ENCODE assay signal across 8 cellular contexts in the genomic region with DNA sequence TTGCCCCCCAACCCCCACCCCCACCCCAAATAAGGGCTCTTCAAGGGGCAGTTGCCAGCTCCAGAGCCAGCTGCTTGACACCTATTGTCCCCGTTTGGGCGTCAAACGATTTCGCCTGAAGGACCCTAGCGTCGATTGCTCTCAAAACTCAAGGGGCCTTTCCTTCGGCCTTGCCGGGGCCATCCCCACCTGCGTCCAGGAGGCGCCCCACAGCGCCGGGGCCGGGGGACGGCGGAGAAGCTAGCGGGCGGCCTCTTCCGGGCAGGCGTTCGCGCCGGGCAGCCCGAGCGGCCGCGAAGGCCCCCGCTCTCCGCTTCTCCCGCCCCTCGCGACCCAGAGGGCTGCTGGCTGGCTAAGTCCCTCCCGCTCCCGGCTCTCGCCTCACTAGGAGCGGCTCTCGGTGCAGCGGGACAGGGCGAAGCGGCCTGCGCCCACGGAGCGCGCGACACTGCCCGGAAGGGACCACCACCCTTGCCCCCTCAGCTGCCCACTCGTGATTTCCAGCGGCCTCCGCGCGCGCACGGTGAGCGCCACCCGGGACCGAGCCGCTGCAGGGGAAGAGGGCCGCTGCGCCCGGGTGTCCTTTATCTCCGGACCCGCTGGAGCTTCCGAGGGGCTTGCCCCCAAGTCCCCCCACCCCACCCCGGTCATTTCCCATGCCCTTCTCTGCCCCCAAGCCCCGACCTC. TPM values are rescaled to one million over a fixed set of nuclear protein-coding genes. Genes with fewer than 3 reads are reported as not detected.
A peak's percentile ranks its signal among the peaks of the same experiment; 100 is the strongest.
DNase-seq lines count a peak whose midpoint lies in the region; ATAC-seq and TF ChIP-seq lines count a peak whose summit lies in the region.

A gene with protein sequence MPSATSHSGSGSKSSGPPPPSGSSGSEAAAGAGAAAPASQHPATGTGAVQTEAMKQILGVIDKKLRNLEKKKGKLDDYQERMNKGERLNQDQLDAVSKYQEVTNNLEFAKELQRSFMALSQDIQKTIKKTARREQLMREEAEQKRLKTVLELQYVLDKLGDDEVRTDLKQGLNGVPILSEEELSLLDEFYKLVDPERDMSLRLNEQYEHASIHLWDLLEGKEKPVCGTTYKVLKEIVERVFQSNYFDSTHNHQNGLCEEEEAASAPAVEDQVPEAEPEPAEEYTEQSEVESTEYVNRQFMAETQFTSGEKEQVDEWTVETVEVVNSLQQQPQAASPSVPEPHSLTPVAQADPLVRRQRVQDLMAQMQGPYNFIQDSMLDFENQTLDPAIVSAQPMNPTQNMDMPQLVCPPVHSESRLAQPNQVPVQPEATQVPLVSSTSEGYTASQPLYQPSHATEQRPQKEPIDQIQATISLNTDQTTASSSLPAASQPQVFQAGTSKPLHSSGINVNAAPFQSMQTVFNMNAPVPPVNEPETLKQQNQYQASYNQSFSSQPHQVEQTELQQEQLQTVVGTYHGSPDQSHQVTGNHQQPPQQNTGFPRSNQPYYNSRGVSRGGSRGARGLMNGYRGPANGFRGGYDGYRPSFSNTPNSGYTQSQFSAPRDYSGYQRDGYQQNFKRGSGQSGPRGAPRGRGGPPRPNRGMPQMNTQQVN (plus strand): TSS at position 383 of the 687 bp plus-strand sequence. CDS start 690 bp downstream, outside the sequence.

- H3K4me1 ChIP-seq in GM23248 (ENCODE audit: insufficient read depth) (peaks cover 31% of the 10 kb centered on the region), fibroblast of lung (ENCODE audit: control insufficient read depth, extremely low read depth, insufficient read depth, low read length) (peaks cover 3% of the 10 kb centered on the region)
- H3K4me1 ChIP-seq in naive thymus-derived CD4-positive, alpha-beta T cell (ENCODE audit: control insufficient read depth in 2 of 2, insufficient read depth in 2 of 2, low read length in 2 of 2) = peaks cover 21 to 27% of the 10 kb centered on the region in 2 donors

- H3K27ac Mint-ChIP-seq in activated T-helper 1 cell treated with anti-CD3 and anti-CD28 coated beads, Interleukin-12 subunit alpha, Interleukin-12 subunit beta, Interleukin-2, Interleukin-4 antibody, amounts not matched to agents 30 ng/mL and 10 ng/mL and 1 ng/mL, durations not matched to agents 14 hours and 24 hours and 36 hours = peak within 1 kb of the TSS; percentile 97
- H3K27ac Mint-ChIP-seq in naive thymus-derived CD4-positive, alpha-beta T cell = peak within 1 kb of the TSS; percentile 94 to 99 (median 97)
- H3K27ac Mint-ChIP-seq in stimulated activated memory B cell treated with anti-CD40 and anti-IgM and Interleukin-4, amounts not matched to agents 10 μg/mL and 1 μg/mL and 100 μg/mL, for 72 hours = peak within 1 kb of the TSS; percentile 95

- no peaks in the 10 kb centered on the region for H3K27me3 ChIP-seq in GM23248 (replicated peaks; ENCODE audit: insufficient read depth)
- H3K27me3 ChIP-seq in fibroblast of lung (ENCODE audit: control insufficient read depth, insufficient read depth, low read length) = no peaks in the 10 kb centered on the region
- H3K27me3 ChIP-seq in naive thymus-derived CD4-positive, alpha-beta T cell (ENCODE audit: control insufficient read depth in 2 of 2, insufficient read depth in 2 of 2, low read length in 2 of 2) = no peaks in the 10 kb centered on the region

- peak within 1 kb of the TSS; percentile 99 for H3K4me3 Mint-ChIP-seq in activated T-helper 1 cell treated with anti-CD3 and anti-CD28 coated beads, Interleukin-12 subunit alpha, Interleukin-12 subunit beta, Interleukin-2, Interleukin-4 antibody, amounts not matched to agents 30 ng/mL and 10 ng/mL and 1 ng/mL, durations not matched to agents 14 hours and 24 hours and 36 hours
- peak within 1 kb of the TSS; percentile 94 to 99 (median 98) for H3K4me3 Mint-ChIP-seq in naive thymus-derived CD4-positive, alpha-beta T cell
- H3K4me3 Mint-ChIP-seq in stimulated activated memory B cell treated with anti-CD40 and anti-IgM and Interleukin-4, amounts not matched to agents 10 μg/mL and 1 μg/mL and 100 μg/mL, for 72 hours = peak within 1 kb of the TSS; percentile 99

- H3K27ac ChIP-seq in GM23248 (peak within 1 kb of the TSS; percentile 99), fibroblast of lung (ENCODE audit: insufficient read depth, low read length) (peak within 1 kb of the TSS; percentile 98)
- H3K27ac ChIP-seq in naive thymus-derived CD4-positive, alpha-beta T cell (ENCODE audit: low read depth, low read length) = peak within 1 kb of the TSS; percentile 99

- no peaks in the 10 kb centered on the region for H3K9me3 Mint-ChIP-seq in activated T-helper 1 cell treated with anti-CD3 and anti-CD28 coated beads, Interleukin-12 subunit alpha, Interleukin-12 subunit beta, Interleukin-2, Interleukin-4 antibody, amounts not matched to agents 30 ng/mL and 10 ng/mL and 1 ng/mL, durations not matched to agents 14 hours and 24 hours and 36 hours
- H3K9me3 Mint-ChIP-seq in naive thymus-derived CD4-positive, alpha-beta T cell = peaks cover 0 to 5% (median 0%) of the 10 kb centered on the region in 11 donors
- no peaks in the 10 kb centered on the region for H3K9me3 Mint-ChIP-seq in stimulated activated memory B cell treated with anti-CD40 and anti-IgM and Interleukin-4, amounts not matched to agents 10 μg/mL and 1 μg/mL and 100 μg/mL, for 72 hours

- DNase-seq in DMS79 (lab: John Stamatoyannopoulos, UW) (peak; percentile 93), GM23248 (peak; percentile 95), LHCN-M2 (ENCODE audit: low read depth) (peak; percentile 91), RPMI7951 (ENCODE audit: low read depth) (peak; percentile 87), fibroblast of lung (ENCODE audit: low read depth in 2 of 2) (peak; percentile 84 to 88)
- DNase-seq in activated T-helper 1 cell treated with anti-CD3 and anti-CD28 coated beads, Interleukin-12 subunit alpha, Interleukin-12 subunit beta, Interleukin-2, Interleukin-4 antibody, amounts not matched to agents 30 ng/mL and 10 ng/mL and 1 ng/mL, durations not matched to agents 14 hours and 24 hours and 36 hours (ENCODE audit: low spot score) = peak; percentile 80
- DNase-seq in naive thymus-derived CD4-positive, alpha-beta T cell = peak; percentile 78 to 92 (median 89)

- peak within 1 kb of the TSS; percentile 89 for H2AFZ ChIP-seq in GM23248
- peak within 1 kb of the TSS; percentile 57 for H2AFZ ChIP-seq in fibroblast of lung (ENCODE audit: low read length)

- in situ Hi-C loops in GM23248 (cut with MboI) = no loop called here

- H3K4me2 ChIP-seq in GM23248 (ENCODE audit: unreplicated experiment) (peak within 1 kb of the TSS; percentile 99), fibroblast of lung (ENCODE audit: extremely low read depth, insufficient read depth, low read length) (peak within 1 kb of the TSS; percentile 90)

- H3K9me3 ChIP-seq in GM23248 (ENCODE audit: low read depth) = no peaks in the 10 kb centered on the region
- no peaks in the 10 kb centered on the region for H3K9me3 ChIP-seq in fibroblast of lung (ENCODE audit: control insufficient read depth, insufficient read depth, low read depth, low read length)
- no peaks in the 10 kb centered on the region for H3K9me3 ChIP-seq in naive thymus-derived CD4-positive, alpha-beta T cell (ENCODE audit: control insufficient read depth in 2 of 3, low read length in 3 of 3)

- H3K79me2 ChIP-seq in GM23248 (ENCODE audit: insufficient read depth) = peaks cover 44% of the 10 kb centered on the region
- peaks cover 44% of the 10 kb centered on the region for H3K79me2 ChIP-seq in fibroblast of lung (ENCODE audit: control insufficient read depth, insufficient read depth, low read length)

- TF ChIP-seq CTCF in fibroblast of lung (conservative IDR thresholded peaks at IDR 0.05 in 1 of 2, IDR thresholded peaks at IDR 0.05 in 1 of 2; ENCODE audit: low read depth in 1 of 2, low read length in 2 of 2) = no peak

- peak; percentile 87 for ATAC-seq in naive thymus-derived CD4-positive, alpha-beta T cell
- peak; percentile 87 for ATAC-seq in stimulated activated memory B cell treated with anti-CD40 and anti-IgM and Interleukin-4, amounts not matched to agents 10 μg/mL and 1 μg/mL and 100 μg/mL, for 72 hours

- no peaks in the 10 kb centered on the region for H3K27me3 Mint-ChIP-seq in activated T-helper 1 cell treated with anti-CD3 and anti-CD28 coated beads, Interleukin-12 subunit alpha, Interleukin-12 subunit beta, Interleukin-2, Interleukin-4 antibody, amounts not matched to agents 30 ng/mL and 10 ng/mL and 1 ng/mL, durations not matched to agents 14 hours and 24 hours and 36 hours (ENCODE audit: insufficient read depth)
- peaks cover 0 to 6% (median 0%) of the 10 kb centered on the region in 5 donors for H3K27me3 Mint-ChIP-seq in naive thymus-derived CD4-positive, alpha-beta T cell
- no peaks in the 10 kb centered on the region for H3K27me3 Mint-ChIP-seq in stimulated activated memory B cell treated with anti-CD40 and anti-IgM and Interleukin-4, amounts not matched to agents 10 μg/mL and 1 μg/mL and 100 μg/mL, for 72 hours

- intact Hi-C loops in activated T-helper 1 cell treated with anti-CD3 and anti-CD28 coated beads, Interleukin-12 subunit alpha, Interleukin-12 subunit beta, Interleukin-2, Interleukin-4 antibody, amounts not matched to agents 30 ng/mL and 10 ng/mL and 1 ng/mL, durations not matched to agents 14 hours and 24 hours and 36 hours (cut with micrococcal nuclease) = loop anchor here (1.0 to 10.0 kb wide), 14 partner anchors 54 to 1613 kb away; a partner anchor contains a TSS
- intact Hi-C loops in naive thymus-derived CD4-positive, alpha-beta T cell (cut with micrococcal nuclease) = loop anchor here (1.0 to 10.0 kb wide), 24 partner anchors 17 to 1611 kb away; a partner anchor contains a TSS

- WGBS in GM23248 (ENCODE audit: low coverage in 1 of 2, low lambda C conversion rate in 2 of 2, missing lambda C conversion rate in 2 of 2), 2 experiments = 1 to 3% methylated on average over 26 to 52 of the region's 64 CpGs

- H3F3A ChIP-seq in GM23248 (ENCODE audit: insufficient read depth) = peaks cover 37% of the 10 kb centered on the region

- no peaks in the 10 kb centered on the region for H3K9me2 ChIP-seq in GM23248 (ENCODE audit: insufficient read depth)

- H3K4me3 ChIP-seq in GM23248 (peak within 1 kb of the TSS; percentile 99), fibroblast of lung (replicated peaks in 1 of 4; ENCODE audit: control extremely low read depth in 1 of 4, insufficient read depth in 1 of 4, low read depth in 3 of 4, low read length in 4 of 4) (peak within 1 kb of the TSS; percentile 71 to 89 (median 78))
- H3K4me3 ChIP-seq in naive thymus-derived CD4-positive, alpha-beta T cell (ENCODE audit: low read length) = peak within 1 kb of the TSS; percentile 95

- CTCF ChIA-PET in naive thymus-derived CD4-positive, alpha-beta T cell (lab: Charles Lee) = interaction anchor here (1.5 kb wide), 1 partner anchor 55 kb away, joined by 6 read pairs; no protein-coding TSS in a partner anchor

- POLR2A ChIA-PET in naive thymus-derived CD4-positive, alpha-beta T cell (lab: Charles Lee) = interaction anchor here (0.7 to 7.3 kb wide), 12 partner anchors 12 to 1290 kb away, joined by 3 to 102 read pairs (median 4); a partner anchor contains a TSS

- peaks cover 16% of the 10 kb centered on the region for H3K36me3 Mint-ChIP-seq in activated T-helper 1 cell treated with anti-CD3 and anti-CD28 coated beads, Interleukin-12 subunit alpha, Interleukin-12 subunit beta, Interleukin-2, Interleukin-4 antibody, amounts not matched to agents 30 ng/mL and 10 ng/mL and 1 ng/mL, durations not matched to agents 14 hours and 24 hours and 36 hours (ENCODE audit: low read depth)
- peaks cover 3 to 13% (median 5%) of the 10 kb centered on the region in 5 donors for H3K36me3 Mint-ChIP-seq in naive thymus-derived CD4-positive, alpha-beta T cell
- H3K36me3 Mint-ChIP-seq in stimulated activated memory B cell treated with anti-CD40 and anti-IgM and Interleukin-4, amounts not matched to agents 10 μg/mL and 1 μg/mL and 100 μg/mL, for 72 hours = peaks cover 14% of the 10 kb centered on the region

- H3K36me3 ChIP-seq in GM23248 (ENCODE audit: low read depth) (peaks cover 17% of the 10 kb centered on the region), fibroblast of lung (ENCODE audit: control insufficient read depth, insufficient read depth, low read length) (peaks cover 2% of the 10 kb centered on the region)
- peaks cover 0 to 15% (median 4%) of the 10 kb centered on the region in 3 experiments for H3K36me3 ChIP-seq in naive thymus-derived CD4-positive, alpha-beta T cell (ENCODE audit: control insufficient read depth in 2 of 3, insufficient read depth in 3 of 3, low read length in 3 of 3)

- peaks cover 8% of the 10 kb centered on the region for H3K4me1 Mint-ChIP-seq in activated T-helper 1 cell treated with anti-CD3 and anti-CD28 coated beads, Interleukin-12 subunit alpha, Interleukin-12 subunit beta, Interleukin-2, Interleukin-4 antibody, amounts not matched to agents 30 ng/mL and 10 ng/mL and 1 ng/mL, durations not matched to agents 14 hours and 24 hours and 36 hours (ENCODE audit: low read depth)
- H3K4me1 Mint-ChIP-seq in naive thymus-derived CD4-positive, alpha-beta T cell = peaks cover 3 to 42% (median 30%) of the 10 kb centered on the region in 7 donors
- peaks cover 25% of the 10 kb centered on the region for H3K4me1 Mint-ChIP-seq in stimulated activated memory B cell treated with anti-CD40 and anti-IgM and Interleukin-4, amounts not matched to agents 10 μg/mL and 1 μg/mL and 100 μg/mL, for 72 hours

- H3K9ac ChIP-seq in GM23248 = peak within 1 kb of the TSS; percentile 98
- H3K9ac ChIP-seq in fibroblast of lung (ENCODE audit: insufficient read depth, low read length) = peak within 1 kb of the TSS; percentile 99

- peaks cover 5% of the 10 kb centered on the region; the same call in 1 of the 2 replicates for H4K20me1 ChIP-seq in GM23248 (ENCODE audit: insufficient read depth)
- peaks cover 5% of the 10 kb centered on the region for H4K20me1 ChIP-seq in fibroblast of lung (ENCODE audit: control insufficient read depth, extremely low read depth, insufficient read depth, low read length)

RNA-seq across cellular contexts. Expression of the gene that starts here (rescaled TPM):
- total RNA-seq in GM23248 (2014; rRNA removed; shearing (Covaris generic)) = 176 and 181 TPM in 2 replicates
- 127 TPM in 2 replicates for polyA plus RNA-seq in GM23248 (2016; fragmentation: Nextera tagmentation; extraction: Ambion mirVana)
- total RNA-seq in LHCN-M2 (2014; rRNA removed) = 218 and 260 TPM in 2 replicates
- 114 TPM for polyA plus RNA-seq in LHCN-M2 (2012)
- total RNA-seq in RPMI7951 (2014; rRNA removed; shearing (Covaris generic)) = 139 and 165 TPM in 2 replicates
- total RNA-seq in activated T-helper 1 cell treated with anti-CD3 and anti-CD28 coated beads, Interleukin-12 subunit alpha, Interleukin-12 subunit beta, Interleukin-2, Interleukin-4 antibody, amounts not matched to agents 30 ng/mL and 10 ng/mL and 1 ng/mL, durations not matched to agents 14 hours and 24 hours and 36 hours = 285 and 289 TPM in 2 replicates
- total RNA-seq in fibroblast of lung = 181 and 220 TPM in 2 replicates
- 203 and 228 TPM in 2 replicates for polyA plus RNA-seq in fibroblast of lung
- 144 and 160 TPM in 2 replicates for polyA plus RNA-seq in fibroblast of lung (2012)
- 384 and 490 TPM in 2 replicates for polyA minus RNA-seq in fibroblast of lung (ENCODE audit: low replicate concordance)
- total RNA-seq in naive thymus-derived CD4-positive, alpha-beta T cell = 100 to 1,000 TPM; 120 to 227 (median 163) TPM
- 10 to 100 TPM; 65.0 to 99.0 TPM for polyA plus RNA-seq in naive thymus-derived CD4-positive, alpha-beta T cell

Comparison
In these comparisons a context has a peak if more than half of its experiments do, and no peak if none do; other contexts are left out.
1. Peak in every context shown above with its lines: DNase-seq, ATAC-seq, H3K4me3 ChIP-seq and H3K27ac ChIP-seq.